22 cellular contexts compared by ENCODE assay signal in the genomic region with DNA sequence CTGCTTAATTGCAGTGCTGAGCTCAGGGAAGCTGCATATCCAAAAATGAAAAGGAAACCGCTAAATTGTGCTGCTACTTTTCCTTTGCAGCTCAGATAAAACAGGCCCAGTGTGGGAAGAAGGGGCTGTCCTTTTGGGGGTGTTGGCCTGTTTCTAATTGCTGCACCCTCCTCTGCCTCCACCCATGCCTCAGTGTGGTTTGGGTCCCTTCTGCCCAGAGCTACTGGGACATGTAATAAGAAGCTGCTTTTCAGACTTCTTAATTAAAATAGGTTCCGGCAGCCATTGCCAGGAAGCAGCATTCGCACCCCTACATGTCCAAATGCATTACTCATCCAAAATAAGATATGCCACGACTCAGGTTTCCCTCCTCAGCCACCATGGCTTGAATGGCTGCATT.
"Had no signal": no experiment of that assay in that cellular context is flagged by ENCODE, and none has a peak within 500 bp of the region (broad histone marks: within the 10 kb centered on the region; RNA-seq: fewer than 3 reads in every experiment).

No MANE protein-coding gene starts in this region.

- H3K4me1 ChIP-seq: neural progenitor cell, parathyroid adenoma had no signal

- H3K4me3 ChIP-seq: gastrocnemius medialis, lung, neural progenitor cell, skin epidermis had no signal

- H3K9me3 Mint-ChIP-seq: activated naive CD8-positive, alpha-beta T cell treated with anti-CD3 and anti-CD28 coated beads for 36 hours; brain; dendritic cell treated with granulocyte-macrophage colony-stimulating factor and Interleukin-4, amounts not matched to agents 40 ng/mL and 50 ng/mL, for 4 days; neural progenitor cell had no signal

- H3K36me3 Mint-ChIP-seq: activated naive CD8-positive, alpha-beta T cell treated with anti-CD3 and anti-CD28 coated beads for 36 hours; brain; neural progenitor cell had no signal

- H3K4me1 Mint-ChIP-seq: activated B cell treated with CpG ODN at 0.5 μM for 24 hours; activated naive CD8-positive, alpha-beta T cell treated with anti-CD3 and anti-CD28 coated beads for 36 hours had no signal

- H3K4me3 Mint-ChIP-seq: activated B cell treated with CpG ODN at 0.5 μM for 24 hours; activated naive CD8-positive, alpha-beta T cell treated with anti-CD3 and anti-CD28 coated beads for 36 hours; brain; dendritic cell treated with granulocyte-macrophage colony-stimulating factor and Interleukin-4, amounts not matched to agents 40 ng/mL and 50 ng/mL, for 4 days; effector memory CD8-positive, alpha-beta T cell; neural progenitor cell had no signal

- DNase-seq: activated B cell treated with CpG ODN at 0.5 μM for 24 hours; activated CD4-positive, alpha-beta T cell treated with anti-CD3 and anti-CD28 coated beads for 48 hours; activated naive CD8-positive, alpha-beta T cell treated with anti-CD3 and anti-CD28 coated beads for 36 hours; cerebellar nuclear complex; effector memory CD8-positive, alpha-beta T cell; gastrocnemius medialis; heart right ventricle; left cardiac atrium; midbrain; stimulated activated CD4-positive, alpha-beta T cell treated with anti-CD3 and anti-CD28 coated beads, Interleukin-15, amount 100 ng/mL, for 24 hours; stimulated activated CD4-positive, alpha-beta T cell treated with anti-CD3 and anti-CD28 coated beads, Interleukin-4, amount 100 ng/mL, for 24 hours; stimulated activated naive CD4-positive, alpha-beta T cell; substantia nigra; T-helper 1 cell; trophoblast cell had no signal

- H3K27me3 ChIP-seq: gastrocnemius medialis, heart right ventricle, neural progenitor cell had no signal

- H3K27ac Mint-ChIP-seq: activated B cell treated with CpG ODN at 0.5 μM for 24 hours; activated naive CD8-positive, alpha-beta T cell treated with anti-CD3 and anti-CD28 coated beads for 36 hours; dendritic cell treated with granulocyte-macrophage colony-stimulating factor and Interleukin-4, amounts not matched to agents 40 ng/mL and 50 ng/mL, for 4 days; effector memory CD8-positive, alpha-beta T cell; neural progenitor cell had no signal

- ATAC-seq: effector memory CD8-positive, alpha-beta T cell; gastrocnemius medialis had no signal

- H3K9me3 ChIP-seq: gastrocnemius medialis, heart right ventricle, SK-N-SH had no signal

- H3K36me3 ChIP-seq: gastrocnemius medialis, neural progenitor cell had no signal

- H3K27ac ChIP-seq: gastrocnemius medialis, neural progenitor cell, parathyroid adenoma had no signal
